Comparison of ENCODE assay signal across 14 cellular contexts in the genomic region with DNA sequence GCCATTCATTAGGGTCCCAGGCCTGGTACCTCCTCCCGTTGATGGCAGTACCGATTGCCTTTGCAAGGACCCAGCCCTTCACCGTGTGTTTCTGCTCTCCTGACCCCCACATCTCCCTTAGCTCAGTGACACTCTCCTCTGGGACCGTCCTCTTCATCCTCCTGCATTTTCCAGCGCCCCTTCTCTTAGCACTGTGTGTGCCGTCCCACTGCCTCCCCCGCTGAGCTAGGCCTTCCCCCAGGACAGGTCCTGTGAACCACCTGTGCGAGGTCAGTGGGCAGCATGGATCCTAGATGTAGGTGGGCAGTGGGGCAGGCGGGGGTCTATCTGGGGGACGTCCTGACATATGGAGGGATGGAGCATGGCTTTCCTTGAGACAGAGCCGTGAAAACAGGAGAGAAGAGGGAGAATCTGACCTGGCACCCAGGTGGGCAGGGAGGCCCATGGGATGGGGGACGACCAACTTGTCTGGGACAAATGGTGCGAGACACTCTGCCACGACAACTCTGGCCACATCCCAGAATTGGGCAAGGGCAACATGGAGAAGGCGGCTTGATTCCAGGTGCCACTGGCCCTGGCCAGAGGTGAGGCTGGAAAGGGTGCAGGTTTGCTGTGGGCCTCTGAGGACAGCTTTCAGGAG.
DNase-seq lines count a peak whose midpoint lies in the region; ATAC-seq and TF ChIP-seq lines count a peak whose summit lies in the region.
"Had no signal": no experiment of that assay in that cellular context is flagged by ENCODE, and none has a peak within 500 bp of the region (broad histone marks: within the 10 kb centered on the region; RNA-seq: fewer than 3 reads in every experiment).

No MANE protein-coding gene starts in this region.

- intact Hi-C loops in Calu3 (cut with micrococcal nuclease; ENCODE audit: unreplicated experiment) = no loop called here
- intact Hi-C loops in sciatic nerve (cut with DNase I) = no loop called here
- intact Hi-C loops in posterior cingulate gyrus (cut with DNase I) = loop anchor here (10.0 kb wide), 1 partner anchor 207 kb away; the partner anchor contains the start of gene ZXDC

- peak overlapping the region; percentile 52 for H3K9ac ChIP-seq in iPS-18a (ENCODE audit: low read length)

- CTCF ChIA-PET in Calu3 (lab: Charles Lee) = interaction anchor here (0.9 to 1.2 kb wide), 2 partner anchors 13 to 112 kb away, joined by 3 read pairs; no protein-coding TSS in a partner anchor

- no peak for ATAC-seq in sciatic nerve

- no peaks in the 10 kb centered on the region for H3K36me3 ChIP-seq in iPS-18a (ENCODE audit: control insufficient read depth, low read depth, low read length)

- no peak for DNase-seq in Calu3
- peak; percentile 57 for DNase-seq in sciatic nerve (ENCODE audit: low spot score)
- DNase-seq in activated CD4-positive, alpha-beta T cell treated with anti-CD3 and anti-CD28 coated beads, Interleukin-2, amount 50 U/mL, for 48 hours = no peak
- no peak for DNase-seq in glomerular visceral epithelial cell (ENCODE audit: extremely low spot score)
- no peak for DNase-seq in posterior cingulate gyrus
- DNase-seq in GM19238 (ENCODE audit: insufficient read length, low spot score) = no peak
- DNase-seq: activated CD4-positive, alpha-beta memory T cell treated with anti-CD3 and anti-CD28 coated beads, Interleukin-2, amount 10 ng/mL, durations not matched to agents 7 days and 5 days; CD8-positive, alpha-beta memory T cell; NCI-H1694 treated with DMSO at 0.1 percent for 48 hours; stimulated activated CD4-positive, alpha-beta T cell treated with anti-CD3 and anti-CD28 coated beads, Interleukin-2, amount 100 ng/mL, for 48 hours had no signal

- H3K4me3 ChIP-seq in iPS-18a (ENCODE audit: low read length) = peak overlapping the region; percentile 62

- peak overlapping the region; percentile 24 for H3K27ac Mint-ChIP-seq in Calu3 (ENCODE audit: unreplicated experiment)
- H3K27ac Mint-ChIP-seq in brain = peak overlapping the region in 4 of 5 experiments; percentile 16 to 96 (median 91)
- H3K27ac Mint-ChIP-seq: activated CD4-positive, alpha-beta memory T cell treated with anti-CD3 and anti-CD28 coated beads, Interleukin-2, amount 10 ng/mL, durations not matched to agents 7 days and 5 days; CD8-positive, alpha-beta memory T cell had no signal

- peak overlapping the region; percentile 77 for H3K4me3 Mint-ChIP-seq in Calu3 (ENCODE audit: low read depth, unreplicated experiment)
- peak overlapping the region; percentile 10 to 84 (median 77) for H3K4me3 Mint-ChIP-seq in brain
- H3K4me3 Mint-ChIP-seq: activated CD4-positive, alpha-beta memory T cell treated with anti-CD3 and anti-CD28 coated beads, Interleukin-2, amount 10 ng/mL, durations not matched to agents 7 days and 5 days; CD8-positive, alpha-beta memory T cell; central memory CD8-positive, alpha-beta T cell had no signal

- peaks cover 31% of the 10 kb centered on the region for H3K4me1 Mint-ChIP-seq in Calu3 (ENCODE audit: low read depth, unreplicated experiment)
- H3K4me1 Mint-ChIP-seq in brain = peaks cover 58% of the 10 kb centered on the region
- H3K4me1 Mint-ChIP-seq: activated CD4-positive, alpha-beta memory T cell treated with anti-CD3 and anti-CD28 coated beads, Interleukin-2, amount 10 ng/mL, durations not matched to agents 7 days and 5 days; CD8-positive, alpha-beta memory T cell had no signal

- H3K9me3 ChIP-seq in iPS-18a (ENCODE audit: control insufficient read depth, low read depth, low read length) = no peaks in the 10 kb centered on the region

- BruUV-seq in Calu3 (replicated peaks; lab: Mats Ljungman, UMichigan) = no TSS peak

- H3K27ac ChIP-seq in iPS-18a (ENCODE audit: low read length) = no peak overlapping the region
- H3K27ac ChIP-seq: HL-60 had no signal

- H3K27me3 ChIP-seq in iPS-18a (ENCODE audit: control insufficient read depth, insufficient read depth, low read length) = peaks cover 16% of the 10 kb centered on the region

- H3K9me3 Mint-ChIP-seq in Calu3 (ENCODE audit: low read depth, unreplicated experiment) (no peaks in the 10 kb centered on the region), brain (peaks cover 0 to 2% (median under 1%) of the 10 kb centered on the region in 5 experiments)
- H3K9me3 Mint-ChIP-seq: activated CD4-positive, alpha-beta memory T cell treated with anti-CD3 and anti-CD28 coated beads, Interleukin-2, amount 10 ng/mL, durations not matched to agents 7 days and 5 days; central memory CD8-positive, alpha-beta T cell had no signal

- peaks cover 16% of the 10 kb centered on the region for H3K4me1 ChIP-seq in iPS-18a (ENCODE audit: control insufficient read depth, low read depth, low read length)

- TF ChIP-seq CTCF in Calu3 (IDR thresholded peaks at IDR 0.05; ENCODE audit: unreplicated experiment) = no peak
- TF ChIP-seq CTCF in brain (conservative IDR thresholded peaks at IDR 0.05) = no peak

- H3K36me3 Mint-ChIP-seq in Calu3 (ENCODE audit: insufficient read depth, unreplicated experiment) (peaks cover 13% of the 10 kb centered on the region), brain (no peaks in the 10 kb centered on the region)
- H3K36me3 Mint-ChIP-seq: CD8-positive, alpha-beta memory T cell had no signal

- H3K27me3 Mint-ChIP-seq in Calu3 (ENCODE audit: unreplicated experiment) (peaks cover 1% of the 10 kb centered on the region), brain (peaks cover 2% of the 10 kb centered on the region)
